Comparison of ENCODE assay signal across 1 cellular context in the genomic region with DNA sequence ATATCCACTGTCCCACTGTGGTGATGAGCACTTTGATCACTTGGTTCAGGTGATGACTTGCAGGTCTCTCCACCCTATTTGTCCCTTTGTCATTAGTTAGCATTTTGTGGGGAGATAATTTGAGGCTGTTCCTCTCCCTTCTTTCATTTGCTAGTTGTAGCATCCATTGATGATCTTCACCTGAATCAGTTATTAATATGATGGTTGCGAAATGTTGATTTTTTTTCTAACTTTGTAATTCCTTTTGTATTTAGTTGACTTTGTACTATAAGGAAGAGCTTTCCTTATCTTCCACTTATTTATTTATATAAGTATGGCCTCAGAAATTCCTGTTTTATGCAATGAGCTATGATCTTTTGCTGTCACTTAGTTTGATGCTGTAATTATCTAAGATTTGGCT.
TF ChIP-seq lines count a peak whose summit lies in the region.

No MANE protein-coding gene starts in this region.

TF ChIP-seq in IMR-90, 13 proteins besides CTCF, POLR2A, EP300 and RAD21 (continued from another document):
- TF ChIP-seq, protein P1, sequence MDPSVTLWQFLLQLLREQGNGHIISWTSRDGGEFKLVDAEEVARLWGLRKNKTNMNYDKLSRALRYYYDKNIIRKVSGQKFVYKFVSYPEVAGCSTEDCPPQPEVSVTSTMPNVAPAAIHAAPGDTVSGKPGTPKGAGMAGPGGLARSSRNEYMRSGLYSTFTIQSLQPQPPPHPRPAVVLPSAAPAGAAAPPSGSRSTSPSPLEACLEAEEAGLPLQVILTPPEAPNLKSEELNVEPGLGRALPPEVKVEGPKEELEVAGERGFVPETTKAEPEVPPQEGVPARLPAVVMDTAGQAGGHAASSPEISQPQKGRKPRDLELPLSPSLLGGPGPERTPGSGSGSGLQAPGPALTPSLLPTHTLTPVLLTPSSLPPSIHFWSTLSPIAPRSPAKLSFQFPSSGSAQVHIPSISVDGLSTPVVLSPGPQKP (IDR thresholded peaks at IDR 0.05; ENCODE audit: borderline replicate concordance, low read depth, low read length), result no peak
- TF ChIP-seq CEBPB (IDR thresholded peaks at IDR 0.05; ENCODE audit: low read depth, low read length), result peak; percentile 89
- TF ChIP-seq SMC3 (IDR thresholded peaks at IDR 0.05; ENCODE audit: low read depth, low read length), result no peak
